Comparison of ENCODE assay signal across 23 cellular contexts in the genomic region with DNA sequence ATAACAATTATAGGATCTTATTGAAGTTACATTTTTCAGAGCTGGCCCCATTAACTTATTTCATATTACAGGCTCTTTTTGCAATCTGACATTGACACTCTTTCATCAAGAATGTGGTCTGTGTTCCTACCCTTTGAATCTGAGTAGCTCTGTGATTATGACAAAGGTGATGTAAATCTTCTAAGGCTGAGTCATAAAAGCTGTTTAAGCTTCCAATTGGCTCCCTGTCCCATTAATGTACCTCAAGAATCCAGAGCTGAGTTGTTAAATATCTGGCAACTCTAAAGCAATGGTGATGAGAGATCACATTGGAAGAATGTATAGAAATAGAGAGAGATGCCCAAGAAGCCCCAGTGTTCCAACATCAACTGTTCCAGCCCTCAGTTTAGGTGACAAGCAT.
"Had no signal": no experiment of that assay in that cellular context is flagged by ENCODE, and none has a peak within 500 bp of the region (broad histone marks: within the 10 kb centered on the region; RNA-seq: fewer than 3 reads in every experiment).

No MANE protein-coding gene starts in this region.

- H3K4me3 ChIP-seq: ascending aorta, tibial artery had no signal

- H3K27me3 ChIP-seq: ascending aorta, tibial artery had no signal

- H3K9me3 ChIP-seq: ascending aorta, tibial artery had no signal

- H3K27ac ChIP-seq: ascending aorta, tibial artery had no signal

- H3K36me3 ChIP-seq: ascending aorta, tibial artery had no signal

- DNase-seq: activated B cell treated with CpG ODN at 0.5 μM for 24 hours; activated CD4-positive, alpha-beta T cell treated with anti-CD3 and anti-CD28 coated beads, Interleukin-2, amount 10 ng/mL, durations not matched to agents 24 days and 14 days; activated CD8-positive, alpha-beta memory T cell treated with anti-CD3 and anti-CD28 coated beads, Interleukin-2, amount 50 U/mL, for 4 hours; activated CD8-positive, alpha-beta T cell treated with anti-CD3 and anti-CD28 coated beads for 36 hours; activated effector memory CD4-positive, alpha-beta T cell treated with anti-CD3 and anti-CD28 coated beads, Interleukin-2, amount 50 U/mL, for 16 hours; activated naive CD4-positive, alpha-beta T cell treated with anti-CD3 and anti-CD28 coated beads, Interleukin-2, amount 50 U/mL, for 16 hours; activated T-cell treated with anti-CD3 and anti-CD28 coated beads, Interleukin-2, amount 50 U/mL, for 48 hours; dermis blood vessel endothelial cell; effector memory CD4-positive, alpha-beta T cell; foreskin melanocyte; glutamatergic neuron; hippocampal formation; islet precursor cell; midbrain; retina; stimulated activated CD4-positive, alpha-beta T cell treated with anti-CD3 and anti-CD28 coated beads, Interleukin-2, amount 100 ng/mL, for 24 hours; stimulated activated naive CD8-positive, alpha-beta T cell treated with anti-CD3 and anti-CD28 coated beads, Interleukin-15, Interleukin-2, amounts not matched to agents 100 U/mL and 50 U/mL, for 24 hours; substantia nigra; tibial artery had no signal

- H3K4me1 ChIP-seq: ascending aorta, tibial artery had no signal

- FAIRE-seq: endothelial cell of umbilical vein, urothelium cell line had no signal

- ATAC-seq: activated CD8-positive, alpha-beta T cell treated with anti-CD3 and anti-CD28 coated beads for 36 hours; left lobe of liver; stimulated activated naive CD8-positive, alpha-beta T cell treated with anti-CD3 and anti-CD28 coated beads, Interleukin-15, Interleukin-2, amounts not matched to agents 100 U/mL and 50 U/mL, for 24 hours had no signal
